ENCODE assay signal across 8 cellular contexts in the genomic region with DNA sequence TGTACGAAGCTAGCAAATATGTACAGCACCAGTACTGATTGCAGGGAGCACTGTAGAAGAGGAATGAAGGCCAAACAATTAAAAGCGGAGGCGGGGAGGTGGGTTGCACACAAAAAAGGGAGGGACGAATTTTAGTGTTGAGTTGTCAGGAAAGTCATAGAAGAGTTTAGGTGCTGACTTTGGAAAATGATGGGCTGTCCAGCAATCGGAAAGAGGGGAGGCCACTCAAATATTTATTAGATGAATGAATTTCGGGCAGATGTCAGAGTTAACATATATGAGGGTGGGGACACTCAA. TPM values are rescaled to one million over a fixed set of nuclear protein-coding genes. Genes with fewer than 3 reads are reported as not detected.
DNase-seq lines count a peak whose midpoint lies in the region; ATAC-seq, FAIRE-seq and TF ChIP-seq lines count a peak whose summit lies in the region.

No MANE protein-coding gene starts in this region.

- peaks cover 39% of the 10 kb centered on the region for H3K4me1 Mint-ChIP-seq in activated CD4-positive, alpha-beta T cell treated with anti-CD3 and anti-CD28 coated beads, Interleukin-2, amount 10 ng/mL, durations not matched to agents 7 days and 5 days

- H3K27ac ChIP-seq in ascending aorta (peak overlapping the region; percentile 91 to 96), HepG2 (ENCODE audit: extremely low read length, insufficient read depth, low read length) (peak overlapping the region; percentile 95), testis (peak overlapping the region; percentile 87 to 93)

- intact Hi-C loops in ascending aorta (cut with DNase I) (loop anchor here (10.0 kb wide), 1 partner anchor 690 kb away; a partner anchor contains a TSS), HepG2 (cut with micrococcal nuclease; ENCODE audit: unreplicated experiment) (no loop called here), testis (cut with DNase I; ENCODE audit: low total_unique reads) (no loop called here)

- H3K36me3 ChIP-seq in ascending aorta (peaks cover 0 to 7% of the 10 kb centered on the region in 2 donors), HepG2 (replicated peaks in 1 of 2; ENCODE audit: control insufficient read depth in 1 of 2, insufficient read depth in 2 of 2, low read length in 2 of 2) (peaks cover 0 to 4% of the 10 kb centered on the region in 2 experiments; a peak in 1 of 5 replicates), testis (ENCODE audit: low read depth, missing control alignments) (no peaks in the 10 kb centered on the region)

- no peaks in the 10 kb centered on the region for H3K9me3 Mint-ChIP-seq in activated CD4-positive, alpha-beta T cell treated with anti-CD3 and anti-CD28 coated beads, Interleukin-2, amount 10 ng/mL, durations not matched to agents 7 days and 5 days

- CTCF ChIA-PET in activated CD4-positive, alpha-beta T cell treated with anti-CD3 and anti-CD28 coated beads, Interleukin-2, amount 10 ng/mL, durations not matched to agents 7 days and 5 days (lab: Charles Lee), result interaction anchor here (0.5 to 1.7 kb wide), 6 partner anchors 9 to 56 kb away, joined by 3 to 4 read pairs (median 3); a partner anchor contains a TSS
- CTCF ChIA-PET in HepG2 (lab: Yijun Ruan, JAX; ENCODE audit: low intra/inter-chr PET ratio, low total read pairs), result no interaction called here

- H3K9me3 ChIP-seq in ascending aorta, result no peaks in the 10 kb centered on the region
- no peaks in the 10 kb centered on the region for H3K9me3 ChIP-seq in HepG2 (ENCODE audit: low read length)
- H3K9me3 ChIP-seq in testis, result no peaks in the 10 kb centered on the region

- H3K27ac Mint-ChIP-seq in activated CD4-positive, alpha-beta T cell treated with anti-CD3 and anti-CD28 coated beads, Interleukin-2, amount 10 ng/mL, durations not matched to agents 7 days and 5 days, result peak overlapping the region; percentile 98

- no peak for TF ChIP-seq EP300 in HepG2 (IDR thresholded peaks at IDR 0.05; ENCODE audit: low read depth in 2 of 2, low read length in 2 of 2)
- no peak for TF ChIP-seq EP300 in HepG2 (CRISPR knock-in tag; IDR thresholded peaks at IDR 0.05; ENCODE audit: borderline replicate concordance)

- POLR2A ChIA-PET in activated CD4-positive, alpha-beta T cell treated with anti-CD3 and anti-CD28 coated beads, Interleukin-2, amount 10 ng/mL, durations not matched to agents 7 days and 5 days (lab: Charles Lee), result interaction anchor here (0.6 to 1.4 kb wide), 3 partner anchors 56 to 1809 kb away, joined by 3 to 5 read pairs (median 4); a partner anchor contains a TSS
- POLR2A ChIA-PET in HepG2 (lab: Yijun Ruan, JAX), result interaction anchor here (1.0 to 4.6 kb wide), 16 partner anchors 8 to 726 kb away, joined by 3 to 118 read pairs (median 5); a partner anchor contains a TSS

- peaks cover 8% of the 10 kb centered on the region; the same call in 1 of the 2 replicates for H4K20me1 ChIP-seq in HepG2 (ENCODE audit: insufficient read depth, low read length)

- H3K4me1 ChIP-seq in ascending aorta (peaks cover 3 to 30% of the 10 kb centered on the region in 2 donors), HepG2 (ENCODE audit: insufficient read depth, low read length) (peaks cover 31% of the 10 kb centered on the region), testis (peaks cover 11% of the 10 kb centered on the region)

- H3K4me3 Mint-ChIP-seq in activated CD4-positive, alpha-beta T cell treated with anti-CD3 and anti-CD28 coated beads, Interleukin-2, amount 10 ng/mL, durations not matched to agents 7 days and 5 days, result peak overlapping the region; percentile 91

- no peak for ATAC-seq in HepG2
- no peak for ATAC-seq in HG02970 (IDR thresholded peaks at IDR 0.05; ENCODE audit: low FRiP score, unreplicated experiment)

- peak overlapping the region; percentile 69 for H3K4me2 ChIP-seq in HepG2 (ENCODE audit: low read depth, low read length)

- H3K79me2 ChIP-seq in HepG2 (ENCODE audit: insufficient read depth, low read length), result peaks cover 42% of the 10 kb centered on the region

- no peak for DNase-seq in activated CD4-positive, alpha-beta T cell treated with anti-CD3 and anti-CD28 coated beads, Interleukin-2, amount 10 ng/mL, durations not matched to agents 7 days and 5 days
- DNase-seq in activated CD4-positive, alpha-beta T cell treated with anti-CD3 and anti-CD28 coated beads, Interleukin-2, amount 50 U/mL, for 1 hour, result no peak
- DNase-seq in ascending aorta (ENCODE audit: low spot score in 2 of 2) (no peak), HepG2 (ENCODE audit: low spot score) (no peak), testis (no peak), DMS79 (lab: John Stamatoyannopoulos, UW) (no peak), ureter (ENCODE audit: low spot score) (no peak)

- peak overlapping the region; percentile 98 for H3K9ac ChIP-seq in HepG2 (ENCODE audit: insufficient read depth, low read depth, low read length)

- no peak for TF ChIP-seq CTCF in ascending aorta (IDR thresholded peaks at IDR 0.05)
- TF ChIP-seq CTCF in HepG2 (CRISPR knock-in tag; IDR thresholded peaks at IDR 0.05), result no peak
- no peak for TF ChIP-seq CTCF in testis (IDR thresholded peaks at IDR 0.05)

- H2AFZ ChIP-seq in HepG2 (ENCODE audit: low read length), result peak overlapping the region; percentile 50

- BruUV-seq in HepG2 (replicated peaks; lab: Mats Ljungman, UMichigan), result TSS peak; percentile 91

- H3K27me3 ChIP-seq in ascending aorta (no peaks in the 10 kb centered on the region), HepG2 (ENCODE audit: control insufficient read depth in 1 of 2, insufficient read depth in 2 of 2, low read length in 2 of 2) (no peaks in the 10 kb centered on the region; a peak in 1 of 5 replicates), testis (no peaks in the 10 kb centered on the region)

- H3K4me3 ChIP-seq in ascending aorta (peak overlapping the region; percentile 82 to 92), HepG2 (replicated peaks in 1 of 3; ENCODE audit: insufficient read depth in 1 of 3, low read depth in 2 of 3, low read length in 3 of 3) (peak overlapping the region; percentile 89 to 94 (median 92)), testis (peak overlapping the region; percentile 83 to 86)

- no peak for FAIRE-seq in HepG2 (lab: Jason Lieb, UNC)

- in situ Hi-C loops in HepG2 (cut with HindIII; ENCODE audit: extremely low pct_ligation_motif_present, low pct_unique_long_range_greater_than_20kb), result no loop called here

- H3K27me3 Mint-ChIP-seq in activated CD4-positive, alpha-beta T cell treated with anti-CD3 and anti-CD28 coated beads, Interleukin-2, amount 10 ng/mL, durations not matched to agents 7 days and 5 days, result no peaks in the 10 kb centered on the region

- WGBS in HepG2 (ENCODE audit: low lambda C conversion rate), result 32% methylated on average over 6 of the region's 6 CpGs
- 27 to 40% methylated on average over 6 of the region's 6 CpGs for WGBS in testis, 2 donors

- H3K36me3 Mint-ChIP-seq in activated CD4-positive, alpha-beta T cell treated with anti-CD3 and anti-CD28 coated beads, Interleukin-2, amount 10 ng/mL, durations not matched to agents 7 days and 5 days (ENCODE audit: low read depth), result peaks cover 30% of the 10 kb centered on the region

- TF ChIP-seq POLR2A in HepG2 (IDR thresholded peaks at IDR 0.05; ENCODE audit: insufficient read depth in 1 of 2, low read depth in 2 of 2, low read length in 2 of 2) (no peak), testis (IDR thresholded peaks at IDR 0.05) (no peak)

- TF ChIP-seq RAD21 in HepG2 (CRISPR knock-in tag; IDR thresholded peaks at IDR 0.05), result no peak

RNA-seq across cellular contexts. Expression of a gene that starts 0.5 kb away (rescaled TPM):
- 10 to 100 TPM; 19.7 to 24.6 TPM for total RNA-seq in activated CD4-positive, alpha-beta T cell treated with anti-CD3 and anti-CD28 coated beads, Interleukin-2, amount 10 ng/mL, durations not matched to agents 7 days and 5 days
- total RNA-seq in ascending aorta (30.2 TPM), HepG2 (2016; rRNA removed; fragmentation: Illumina TruSeq; extraction: Trizol) (17.6 and 18.8 TPM in 2 replicates), testis (10 to 100 TPM; 18.7 to 21.7 TPM), ureter (23.8 TPM)
- total RNA-seq in HepG2 (2016; cell fraction: cytosol; rRNA removed; fragmentation: Illumina TruSeq; extraction: Trizol; ENCODE audit: low read depth), result 62.2 and 62.6 TPM in 2 replicates
- total RNA-seq in HepG2 (2016; cell fraction: insoluble cytoplasmic fraction; rRNA removed; fragmentation: Illumina TruSeq; extraction: Trizol), result 16.1 and 18.3 TPM in 2 replicates
- total RNA-seq in HepG2 (2016; cell fraction: membrane; rRNA removed; fragmentation: Illumina TruSeq; extraction: Trizol), result 23.5 and 24.6 TPM in 2 replicates
- 18.4 and 21.6 TPM in 2 replicates for total RNA-seq in HepG2 (2016; cell fraction: nucleus; rRNA removed; fragmentation: Illumina TruSeq; extraction: Trizol)
- polyA plus RNA-seq in HepG2 (2011; rRNA removed) (5.3 and 6.2 TPM in 2 replicates), testis (ENCODE audit: insufficient read depth, low read depth, low replicate concordance) (8.0 TPM)
- polyA plus RNA-seq in HepG2 (2011; cell fraction: cytosol; rRNA removed), result 3.4 and 3.7 TPM in 2 replicates
- 9.3 and 9.6 TPM in 2 replicates for polyA plus RNA-seq in HepG2 (2011; cell fraction: nucleus; rRNA removed)
- polyA plus RNA-seq in HepG2 (2012), result 8.0 and 8.8 TPM in 2 replicates
- 1.6 and 2.2 TPM in 2 replicates for polyA plus RNA-seq in HepG2 (2016; cell fraction: cytosol; fragmentation: Illumina TruSeq; extraction: Trizol; ENCODE audit: low read depth)
- 17.0 and 17.6 TPM in 2 replicates for polyA plus RNA-seq in HepG2 (2016; cell fraction: insoluble cytoplasmic fraction; fragmentation: Illumina TruSeq; extraction: Trizol; ENCODE audit: low read depth)
- polyA plus RNA-seq in HepG2 (2016; cell fraction: membrane; fragmentation: Illumina TruSeq; extraction: Trizol; ENCODE audit: low read depth), result 7.0 TPM in 2 replicates
- polyA plus RNA-seq in HepG2 (2016; cell fraction: nucleus; fragmentation: Illumina TruSeq; extraction: Trizol; ENCODE audit: insufficient read depth, low read depth), result 14.0 and 20.5 TPM in 2 replicates
- 10.5 and 13.4 TPM in 2 replicates for polyA minus RNA-seq in HepG2 (2011; rRNA and poly(A)+ RNA removed; ENCODE audit: low replicate concordance)
- polyA minus RNA-seq in HepG2 (2011; cell fraction: cytosol; rRNA and poly(A)+ RNA removed), result 8.9 and 9.1 TPM in 2 replicates
- 42.4 and 46.0 TPM in 2 replicates for polyA minus RNA-seq in HepG2 (2011; cell fraction: nucleus; rRNA and poly(A)+ RNA removed)

RNA-seq across cellular contexts. Expression of a gene that starts 56.0 kb away (rescaled TPM):
- total RNA-seq in activated CD4-positive, alpha-beta T cell treated with anti-CD3 and anti-CD28 coated beads, Interleukin-2, amount 10 ng/mL, durations not matched to agents 7 days and 5 days, result 1 to 10 TPM; 2.0 to 2.9 TPM
- total RNA-seq in ascending aorta (4.3 TPM), HepG2 (2016; rRNA removed; fragmentation: Illumina TruSeq; extraction: Trizol) (8.7 and 12.4 TPM in 2 replicates), testis (10 to 100 TPM in 1 of 2 donors, 1 to 10 TPM in 1; 10.0 to 14.0 TPM), ureter (6.4 TPM)
- total RNA-seq in HepG2 (2016; cell fraction: cytosol; rRNA removed; fragmentation: Illumina TruSeq; extraction: Trizol; ENCODE audit: low read depth), result 1.1 and 1.7 TPM in 2 replicates
- total RNA-seq in HepG2 (2016; cell fraction: insoluble cytoplasmic fraction; rRNA removed; fragmentation: Illumina TruSeq; extraction: Trizol), result 9.9 and 12.2 TPM in 2 replicates
- 2.9 and 3.5 TPM in 2 replicates for total RNA-seq in HepG2 (2016; cell fraction: membrane; rRNA removed; fragmentation: Illumina TruSeq; extraction: Trizol)
- 8.8 and 11.7 TPM in 2 replicates for total RNA-seq in HepG2 (2016; cell fraction: nucleus; rRNA removed; fragmentation: Illumina TruSeq; extraction: Trizol)
- polyA plus RNA-seq in HepG2 (2011; rRNA removed) (15.7 and 19.7 TPM in 2 replicates), testis (ENCODE audit: insufficient read depth, low read depth, low replicate concordance) (8.9 TPM)
- 18.3 and 19.4 TPM in 2 replicates for polyA plus RNA-seq in HepG2 (2011; cell fraction: cytosol; rRNA removed)
- 10.9 and 15.1 TPM in 2 replicates for polyA plus RNA-seq in HepG2 (2011; cell fraction: nucleus; rRNA removed)
- polyA plus RNA-seq in HepG2 (2012), result 18.2 and 26.6 TPM in 2 replicates
- 0.96 and 1.1 TPM in 2 replicates for polyA plus RNA-seq in HepG2 (2016; cell fraction: cytosol; fragmentation: Illumina TruSeq; extraction: Trizol; ENCODE audit: low read depth)
- polyA plus RNA-seq in HepG2 (2016; cell fraction: insoluble cytoplasmic fraction; fragmentation: Illumina TruSeq; extraction: Trizol; ENCODE audit: low read depth), result 14.7 and 15.0 TPM in 2 replicates
- polyA plus RNA-seq in HepG2 (2016; cell fraction: membrane; fragmentation: Illumina TruSeq; extraction: Trizol; ENCODE audit: low read depth), result 1.5 and 2.0 TPM in 2 replicates
- polyA plus RNA-seq in HepG2 (2016; cell fraction: nucleus; fragmentation: Illumina TruSeq; extraction: Trizol; ENCODE audit: insufficient read depth, low read depth), result 10.0 and 12.8 TPM in 2 replicates
- 33.7 and 40.4 TPM in 2 replicates for polyA minus RNA-seq in HepG2 (2011; rRNA and poly(A)+ RNA removed; ENCODE audit: low replicate concordance)
- polyA minus RNA-seq in HepG2 (2011; cell fraction: cytosol; rRNA and poly(A)+ RNA removed), result 13.9 and 16.7 TPM in 2 replicates
- polyA minus RNA-seq in HepG2 (2011; cell fraction: nucleus; rRNA and poly(A)+ RNA removed), result 24.0 and 32.6 TPM in 2 replicates
